In genomic region chr3:186640473-186640818, GRCh38 we compare ENCODE assay signal across 11 cellular contexts. TPM values are rescaled to one million over a fixed set of nuclear protein-coding genes. Genes with fewer than 3 reads are reported as not detected.
A peak's percentile ranks its signal among the peaks of the same experiment; 100 is the strongest.
DNase-seq lines count a peak whose midpoint lies in the region; ATAC-seq, FAIRE-seq and TF ChIP-seq lines count a peak whose summit lies in the region.
"Had no signal": no experiment of that assay in that cellular context is flagged by ENCODE, and none has a peak within 500 bp of the region (broad histone marks: within the 10 kb centered on the region; RNA-seq: fewer than 3 reads in every experiment).

No MANE protein-coding gene starts in this region.

- H3K4me3 ChIP-seq in right atrium auricular region (no peak overlapping the region), mammary epithelial cell (replicated peaks in 1 of 3; ENCODE audit: insufficient read depth in 1 of 3, low read depth in 2 of 3, low read length in 3 of 3) (no peak overlapping the region), keratinocyte (ENCODE audit: control insufficient read depth in 2 of 3, extremely low read depth in 1 of 3, insufficient read depth in 2 of 3, low read depth in 1 of 3, low read length in 3 of 3) (peak overlapping the region in 1 of 3 experiments; percentile 22)

- no peaks in the 10 kb centered on the region for H3K36me3 Mint-ChIP-seq in activated CD4-positive, alpha-beta T cell treated with anti-CD3 and anti-CD28 coated beads, Interleukin-2, amount 10 ng/mL, durations not matched to agents 7 days and 5 days (ENCODE audit: low read depth)

- BruUV-seq in mammary epithelial cell (replicated peaks; lab: Mats Ljungman, UMichigan), result no TSS peak

- CTCF ChIA-PET in mammary epithelial cell (lab: Charles Lee; ENCODE audit: low non-redundant PET), result no interaction called here
- CTCF ChIA-PET in activated CD4-positive, alpha-beta T cell treated with anti-CD3 and anti-CD28 coated beads, Interleukin-2, amount 10 ng/mL, durations not matched to agents 7 days and 5 days (lab: Charles Lee), result no interaction called here

- no peaks in the 10 kb centered on the region for H3K27me3 ChIP-seq in right atrium auricular region
- H3K27me3 ChIP-seq in mammary epithelial cell (ENCODE audit: insufficient read depth, low read length), result no peaks in the 10 kb centered on the region
- no peaks in the 10 kb centered on the region for H3K27me3 ChIP-seq in keratinocyte (ENCODE audit: control insufficient read depth, extremely low read depth, insufficient read depth, low read length)

- peaks cover 0 to 15% of the 10 kb centered on the region in 2 donors for H3K4me1 ChIP-seq in right atrium auricular region
- H3K4me1 ChIP-seq in mammary epithelial cell (ENCODE audit: insufficient read depth, low read length), result peaks cover 65% of the 10 kb centered on the region
- peaks cover 58% of the 10 kb centered on the region for H3K4me1 ChIP-seq in keratinocyte (ENCODE audit: control insufficient read depth, extremely low read depth, insufficient read depth, low read length)

- H3K4me3 Mint-ChIP-seq in activated CD4-positive, alpha-beta T cell treated with anti-CD3 and anti-CD28 coated beads, Interleukin-2, amount 10 ng/mL, durations not matched to agents 7 days and 5 days, result no peak overlapping the region

- no peaks in the 10 kb centered on the region for H3K79me2 ChIP-seq in mammary epithelial cell (ENCODE audit: insufficient read depth, low read length)
- H3K79me2 ChIP-seq in keratinocyte (ENCODE audit: control insufficient read depth, insufficient read depth, low read length), result no peaks in the 10 kb centered on the region

- no peak overlapping the region for H3K9ac ChIP-seq in mammary epithelial cell (ENCODE audit: insufficient read depth, low read length)
- no peak overlapping the region for H3K9ac ChIP-seq in keratinocyte (ENCODE audit: control insufficient read depth, extremely low read depth, insufficient read depth, low read length)

- no peak overlapping the region for H3K27ac ChIP-seq in right atrium auricular region
- H3K27ac ChIP-seq in mammary epithelial cell (ENCODE audit: insufficient read depth, low read depth, low read length), result peak overlapping the region; percentile 53
- no peak overlapping the region for H3K27ac ChIP-seq in keratinocyte (ENCODE audit: control insufficient read depth, insufficient read depth, low read length)

- H3K9me3 ChIP-seq in right atrium auricular region (no peaks in the 10 kb centered on the region), mammary epithelial cell (replicated peaks; ENCODE audit: insufficient read depth, low read length) (no peaks in the 10 kb centered on the region), keratinocyte (ENCODE audit: control insufficient read depth, low read depth, low read length) (no peaks in the 10 kb centered on the region)

- H3K27me3 Mint-ChIP-seq in activated CD4-positive, alpha-beta T cell treated with anti-CD3 and anti-CD28 coated beads, Interleukin-2, amount 10 ng/mL, durations not matched to agents 7 days and 5 days, result peaks cover 27% of the 10 kb centered on the region

- no peak overlapping the region for H3K27ac Mint-ChIP-seq in activated CD4-positive, alpha-beta T cell treated with anti-CD3 and anti-CD28 coated beads, Interleukin-2, amount 10 ng/mL, durations not matched to agents 7 days and 5 days

- no peak for TF ChIP-seq CTCF in right atrium auricular region (IDR thresholded peaks at IDR 0.05)
- no peak for TF ChIP-seq CTCF in mammary epithelial cell (conservative IDR thresholded peaks at IDR 0.05 in 1 of 2, IDR thresholded peaks at IDR 0.05 in 1 of 2; ENCODE audit: extremely low read depth in 1 of 2, insufficient read depth in 1 of 2, low read depth in 1 of 2, low read length in 2 of 2)
- TF ChIP-seq CTCF in keratinocyte (optimal IDR thresholded peaks at IDR 0.05 in 1 of 3, IDR thresholded peaks at IDR 0.05 in 1 of 3, conservative IDR thresholded peaks at IDR 0.05 in 1 of 3; ENCODE audit: extremely low read depth in 1 of 3, insufficient read depth in 2 of 3, low read length in 3 of 3), result no peak
- TF ChIP-seq CTCF in D721Med (IDR thresholded peaks at IDR 0.05; ENCODE audit: insufficient read depth, missing control alignments), result no peak

- H3K9me1 ChIP-seq in keratinocyte (ENCODE audit: control insufficient read depth, extremely low read depth, insufficient read depth, low read length), result no peaks in the 10 kb centered on the region

- no peaks in the 10 kb centered on the region for H3K36me3 ChIP-seq in right atrium auricular region
- no peaks in the 10 kb centered on the region for H3K36me3 ChIP-seq in mammary epithelial cell (ENCODE audit: insufficient read depth, low read length)
- no peaks in the 10 kb centered on the region for H3K36me3 ChIP-seq in keratinocyte (ENCODE audit: control insufficient read depth in 2 of 2, extremely low read depth in 1 of 2, insufficient read depth in 2 of 2, low read length in 2 of 2)

- no peaks in the 10 kb centered on the region for H3K4me1 Mint-ChIP-seq in activated CD4-positive, alpha-beta T cell treated with anti-CD3 and anti-CD28 coated beads, Interleukin-2, amount 10 ng/mL, durations not matched to agents 7 days and 5 days

- peak; percentile 51 for ATAC-seq in Right ventricle myocardium superior (ENCODE audit: poor library complexity)
- ATAC-seq in HG02588 (IDR thresholded peaks at IDR 0.05; ENCODE audit: unreplicated experiment), result no peak
- no peak for ATAC-seq in GM18868 (IDR thresholded peaks at IDR 0.05; ENCODE audit: unreplicated experiment)

- H2AFZ ChIP-seq in mammary epithelial cell (ENCODE audit: low read depth, low read length) (peak overlapping the region; percentile 35), keratinocyte (ENCODE audit: control insufficient read depth, low read length) (no peak overlapping the region)

- FAIRE-seq in keratinocyte (lab: Jason Lieb, UNC) (peak; percentile 99), D721Med (lab: Jason Lieb, UNC) (no peak)

- no peaks in the 10 kb centered on the region for H3K9me3 Mint-ChIP-seq in activated CD4-positive, alpha-beta T cell treated with anti-CD3 and anti-CD28 coated beads, Interleukin-2, amount 10 ng/mL, durations not matched to agents 7 days and 5 days

- H4K20me1 ChIP-seq in mammary epithelial cell (ENCODE audit: insufficient read depth, low read length) (no peaks in the 10 kb centered on the region), keratinocyte (ENCODE audit: control insufficient read depth, extremely low read depth, insufficient read depth, low read length) (no peaks in the 10 kb centered on the region)

- in situ Hi-C loops in mammary epithelial cell (cut with MboI; ENCODE audit: low sequenced_read_pairs in 2 of 2), result no loop called here

- intact Hi-C loops in Right ventricle myocardium superior (cut with DNase I) (no loop called here), mammary epithelial cell (cut with micrococcal nuclease) (loop anchor here (1.0 to 5.0 kb wide), 2 partner anchors 23 to 52 kb away; no protein-coding TSS in a partner anchor)

- 5% methylated on average over 9 of the region's 9 CpGs for WGBS in mammary epithelial cell (ENCODE audit: low coverage, missing lambda C conversion rate)

- POLR2A ChIA-PET in activated CD4-positive, alpha-beta T cell treated with anti-CD3 and anti-CD28 coated beads, Interleukin-2, amount 10 ng/mL, durations not matched to agents 7 days and 5 days (lab: Charles Lee), result no interaction called here

- dilution Hi-C loops in mammary epithelial cell (cut with HindIII; ENCODE audit: low sequenced_read_pairs), result no loop called here
- dilution Hi-C loops in keratinocyte (cut with MboI; ENCODE audit: extremely low pct_ligation_motif_present, low sequenced_read_pairs), result no loop called here

- DNase-seq in Right ventricle myocardium superior, result peak; percentile 41
- DNase-seq in right atrium auricular region (ENCODE audit: low spot score), result no peak
- DNase-seq in mammary epithelial cell, result peak; percentile 98
- peak; percentile 89 for DNase-seq in keratinocyte (ENCODE audit: low read depth, low spot score)
- DNase-seq in activated CD4-positive, alpha-beta T cell treated with anti-CD3 and anti-CD28 coated beads, Interleukin-2, amount 10 ng/mL, durations not matched to agents 7 days and 5 days, result no peak
- no peak for DNase-seq in D721Med (ENCODE audit: insufficient read length, low spot score)
- DNase-seq: NCI-H2227 treated with DMSO at 0.1 percent for 48 hours had no signal

- peak overlapping the region; percentile 72 for H3K4me2 ChIP-seq in mammary epithelial cell (ENCODE audit: insufficient read depth, low read depth, low read length)
- H3K4me2 ChIP-seq in keratinocyte (ENCODE audit: control insufficient read depth, extremely low read depth, insufficient read depth, low read depth, low read length), result peak overlapping the region; percentile 68

RNA-seq across cellular contexts. Expression of gene FETUB, which starts 0.2 kb away (rescaled TPM):
- total RNA-seq in Right ventricle myocardium superior (not detected), right atrium auricular region (not detected), mammary epithelial cell (not detected)
- polyA plus RNA-seq in mammary epithelial cell (0.17 TPM), keratinocyte (0.05 to 0.35 TPM (median 0.25 TPM) in 3 replicates)
- polyA minus RNA-seq in mammary epithelial cell (not detected), keratinocyte (0.19 to 0.66 TPM (median 0.53 TPM) in 3 replicates)
- 0.66 TPM for polyA plus RNA-seq in keratinocyte (2011; ENCODE audit: low read depth)
- 0.10 and 0.24 TPM in 2 replicates for polyA plus RNA-seq in keratinocyte (2011; cell fraction: cytosol; rRNA removed)
- polyA plus RNA-seq in keratinocyte (2011; cell fraction: nucleus; rRNA removed), result 0.51 and 0.83 TPM in 2 replicates
- polyA plus RNA-seq in keratinocyte (2012; ENCODE audit: low replicate concordance), result 0.18 and 1.8 TPM in 2 replicates
- not detected for polyA minus RNA-seq in keratinocyte (2011; cell fraction: cytosol; rRNA and poly(A)+ RNA removed)
- polyA minus RNA-seq in keratinocyte (2011; cell fraction: nucleus; rRNA and poly(A)+ RNA removed), result 0.54 and 0.95 TPM in 2 replicates
- total RNA-seq in activated CD4-positive, alpha-beta T cell treated with anti-CD3 and anti-CD28 coated beads, Interleukin-2, amount 10 ng/mL, durations not matched to agents 7 days and 5 days, result not detected
- total RNA-seq: glomerular endothelial cell had no signal
- polyA plus RNA-seq: AG04450 had no signal

RNA-seq across cellular contexts. Expression of gene HRG, which starts 25.4 kb away (rescaled TPM):
- not detected for total RNA-seq in Right ventricle myocardium superior
- total RNA-seq in right atrium auricular region, result not detected
- under 1 TPM; under 0.01 to 0.52 TPM for total RNA-seq in mammary epithelial cell
- polyA plus RNA-seq in mammary epithelial cell, result 0.20 TPM
- not detected for polyA minus RNA-seq in mammary epithelial cell
- polyA plus RNA-seq in keratinocyte, result 0.03 TPM in 2 of 3 replicates, not detected in the other
- 0.17 TPM for polyA plus RNA-seq in keratinocyte (2011; ENCODE audit: low read depth)
- 0.04 TPM in 1 of 2 replicates, not detected in the other for polyA plus RNA-seq in keratinocyte (2011; cell fraction: cytosol; rRNA removed)
- 0.05 and 0.07 TPM in 2 replicates for polyA plus RNA-seq in keratinocyte (2011; cell fraction: nucleus; rRNA removed)
- 0.03 TPM in 1 of 2 replicates, not detected in the other for polyA plus RNA-seq in keratinocyte (2012; ENCODE audit: low replicate concordance)
- polyA minus RNA-seq in keratinocyte, result not detected in 3 replicates
- polyA minus RNA-seq in keratinocyte (2011; cell fraction: cytosol; rRNA and poly(A)+ RNA removed), result not detected
- not detected in 2 replicates for polyA minus RNA-seq in keratinocyte (2011; cell fraction: nucleus; rRNA and poly(A)+ RNA removed)
- total RNA-seq in activated CD4-positive, alpha-beta T cell treated with anti-CD3 and anti-CD28 coated beads, Interleukin-2, amount 10 ng/mL, durations not matched to agents 7 days and 5 days, result not detected
- total RNA-seq: glomerular endothelial cell had no signal
- polyA plus RNA-seq: AG04450 had no signal

RNA-seq across cellular contexts. Expression of gene AHSG, which starts 27.6 kb away (rescaled TPM):
- total RNA-seq in Right ventricle myocardium superior, result not detected
- total RNA-seq in right atrium auricular region, result not detected
- under 1 TPM; 0.52 to 0.67 TPM for total RNA-seq in mammary epithelial cell
- polyA plus RNA-seq in mammary epithelial cell, result 0.94 TPM
- polyA minus RNA-seq in mammary epithelial cell, result not detected
- 0.42 to 0.73 TPM (median 0.59 TPM) in 3 replicates for polyA plus RNA-seq in keratinocyte
- 1.2 TPM for polyA plus RNA-seq in keratinocyte (2011; ENCODE audit: low read depth)
- polyA plus RNA-seq in keratinocyte (2011; cell fraction: cytosol; rRNA removed), result 0.51 and 0.88 TPM in 2 replicates
- polyA plus RNA-seq in keratinocyte (2011; cell fraction: nucleus; rRNA removed), result 0.29 and 0.59 TPM in 2 replicates
- polyA plus RNA-seq in keratinocyte (2012; ENCODE audit: low replicate concordance), result 0.50 and 0.95 TPM in 2 replicates
- 0.42 to 3.3 TPM (median 0.63 TPM) in 3 replicates for polyA minus RNA-seq in keratinocyte
- not detected for polyA minus RNA-seq in keratinocyte (2011; cell fraction: cytosol; rRNA and poly(A)+ RNA removed)
- 0.32 TPM in 1 of 2 replicates, not detected in the other for polyA minus RNA-seq in keratinocyte (2011; cell fraction: nucleus; rRNA and poly(A)+ RNA removed)
- not detected for total RNA-seq in activated CD4-positive, alpha-beta T cell treated with anti-CD3 and anti-CD28 coated beads, Interleukin-2, amount 10 ng/mL, durations not matched to agents 7 days and 5 days
- total RNA-seq: glomerular endothelial cell had no signal
- polyA plus RNA-seq: AG04450 had no signal

Comparison
In these comparisons a context has a peak if more than half of its experiments do, and no peak if none do; other contexts are left out.
1. DNase-seq: peak in Right ventricle myocardium superior (single experiment), mammary epithelial cell (single experiment) and keratinocyte (single experiment); none in right atrium auricular region (single experiment), activated CD4-positive, alpha-beta T cell treated with anti-CD3 and anti-CD28 coated beads, Interleukin-2, amount 10 ng/mL, durations not matched to agents 7 days and 5 days (single experiment) and D721Med (single experiment).